ENCODE assay signal across 3 cellular contexts in the genomic region with DNA sequence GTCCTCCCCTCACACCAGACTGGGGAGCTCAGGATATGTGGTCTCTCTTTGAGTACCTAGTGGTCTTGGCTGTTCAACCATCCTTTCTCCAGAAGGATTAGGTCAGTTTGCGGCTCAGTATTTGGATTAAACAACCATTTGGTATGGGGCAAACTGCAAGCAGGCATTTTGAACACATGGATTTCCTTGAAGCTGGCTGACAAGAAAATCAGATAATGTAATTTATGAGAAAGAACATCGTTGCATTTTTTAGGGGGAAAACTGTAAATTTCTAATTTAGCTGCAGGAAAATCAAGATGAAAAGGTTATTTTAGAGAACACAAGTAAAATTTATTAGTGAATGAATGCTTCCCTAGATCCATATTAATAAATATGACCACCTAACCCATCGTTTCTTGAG.
TF ChIP-seq lines count a peak whose summit lies in the region.

No MANE protein-coding gene starts in this region.

TF ChIP-seq in SK-N-SH, 30 proteins besides CTCF, POLR2A, EP300 and RAD21 (continues in another document):
- TF ChIP-seq FOXM1 (IDR thresholded peaks at IDR 0.05; ENCODE audit: low read depth), result no peak
- TF ChIP-seq EZH2phosphoT487 (IDR thresholded peaks at IDR 0.05; ENCODE audit: borderline replicate concordance, low read depth), result no peak
- TF ChIP-seq TEAD4 (IDR thresholded peaks at IDR 0.05; ENCODE audit: borderline replicate concordance, insufficient read depth), result no peak
- no peak for TF ChIP-seq NRF1 (IDR thresholded peaks at IDR 0.05; ENCODE audit: low read depth, low read length)
- no peak for TF ChIP-seq GABPA (IDR thresholded peaks at IDR 0.05; ENCODE audit: low read depth)
- no peak for TF ChIP-seq TAF1 (IDR thresholded peaks at IDR 0.05; ENCODE audit: borderline replicate concordance, low read depth, low read length)
- TF ChIP-seq, protein P1, sequence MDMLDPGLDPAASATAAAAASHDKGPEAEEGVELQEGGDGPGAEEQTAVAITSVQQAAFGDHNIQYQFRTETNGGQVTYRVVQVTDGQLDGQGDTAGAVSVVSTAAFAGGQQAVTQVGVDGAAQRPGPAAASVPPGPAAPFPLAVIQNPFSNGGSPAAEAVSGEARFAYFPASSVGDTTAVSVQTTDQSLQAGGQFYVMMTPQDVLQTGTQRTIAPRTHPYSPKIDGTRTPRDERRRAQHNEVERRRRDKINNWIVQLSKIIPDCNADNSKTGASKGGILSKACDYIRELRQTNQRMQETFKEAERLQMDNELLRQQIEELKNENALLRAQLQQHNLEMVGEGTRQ (IDR thresholded peaks at IDR 0.05; ENCODE audit: borderline replicate concordance, low read depth, low read length), result no peak
- TF ChIP-seq YY1 (IDR thresholded peaks at IDR 0.05; ENCODE audit: low read depth), result no peak
- TF ChIP-seq RXRA (IDR thresholded peaks at IDR 0.05; ENCODE audit: borderline replicate concordance, low read depth), result no peak
- TF ChIP-seq, protein P2, sequence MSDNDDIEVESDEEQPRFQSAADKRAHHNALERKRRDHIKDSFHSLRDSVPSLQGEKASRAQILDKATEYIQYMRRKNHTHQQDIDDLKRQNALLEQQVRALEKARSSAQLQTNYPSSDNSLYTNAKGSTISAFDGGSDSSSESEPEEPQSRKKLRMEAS (IDR thresholded peaks at IDR 0.05; ENCODE audit: low read depth), result no peak
- TF ChIP-seq RFX5 (IDR thresholded peaks at IDR 0.05; ENCODE audit: low read length), result no peak
- TF ChIP-seq SIN3A (IDR thresholded peaks at IDR 0.05; ENCODE audit: borderline replicate concordance, low read depth, low read length), result no peak
- no peak for TF ChIP-seq MXI1 (IDR thresholded peaks at IDR 0.05; ENCODE audit: low read depth, low read length)
- TF ChIP-seq GATA2 (CRISPR knock-in tag; IDR thresholded peaks at IDR 0.05), result no peak
- TF ChIP-seq, protein P3, sequence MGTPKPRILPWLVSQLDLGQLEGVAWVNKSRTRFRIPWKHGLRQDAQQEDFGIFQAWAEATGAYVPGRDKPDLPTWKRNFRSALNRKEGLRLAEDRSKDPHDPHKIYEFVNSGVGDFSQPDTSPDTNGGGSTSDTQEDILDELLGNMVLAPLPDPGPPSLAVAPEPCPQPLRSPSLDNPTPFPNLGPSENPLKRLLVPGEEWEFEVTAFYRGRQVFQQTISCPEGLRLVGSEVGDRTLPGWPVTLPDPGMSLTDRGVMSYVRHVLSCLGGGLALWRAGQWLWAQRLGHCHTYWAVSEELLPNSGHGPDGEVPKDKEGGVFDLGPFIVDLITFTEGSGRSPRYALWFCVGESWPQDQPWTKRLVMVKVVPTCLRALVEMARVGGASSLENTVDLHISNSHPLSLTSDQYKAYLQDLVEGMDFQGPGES (IDR thresholded peaks at IDR 0.05; ENCODE audit: low read depth, low read length), result no peak
- TF ChIP-seq POLR2AphosphoS5 (IDR thresholded peaks at IDR 0.05; ENCODE audit: low read depth, low read length), result no peak
- TF ChIP-seq SMC3 (IDR thresholded peaks at IDR 0.05; ENCODE audit: low read depth, low read length), result no peak
- no peak for TF ChIP-seq FOXJ3 (CRISPR knock-in tag; IDR thresholded peaks at IDR 0.05)
- no peak for TF ChIP-seq JUND (IDR thresholded peaks at IDR 0.05)

TF ChIP-seq in SK-N-SH treated with all-trans-retinoic acid at 6 μM for 48 hours, 23 proteins besides CTCF, POLR2A, EP300 and RAD21:
- TF ChIP-seq, protein P4, sequence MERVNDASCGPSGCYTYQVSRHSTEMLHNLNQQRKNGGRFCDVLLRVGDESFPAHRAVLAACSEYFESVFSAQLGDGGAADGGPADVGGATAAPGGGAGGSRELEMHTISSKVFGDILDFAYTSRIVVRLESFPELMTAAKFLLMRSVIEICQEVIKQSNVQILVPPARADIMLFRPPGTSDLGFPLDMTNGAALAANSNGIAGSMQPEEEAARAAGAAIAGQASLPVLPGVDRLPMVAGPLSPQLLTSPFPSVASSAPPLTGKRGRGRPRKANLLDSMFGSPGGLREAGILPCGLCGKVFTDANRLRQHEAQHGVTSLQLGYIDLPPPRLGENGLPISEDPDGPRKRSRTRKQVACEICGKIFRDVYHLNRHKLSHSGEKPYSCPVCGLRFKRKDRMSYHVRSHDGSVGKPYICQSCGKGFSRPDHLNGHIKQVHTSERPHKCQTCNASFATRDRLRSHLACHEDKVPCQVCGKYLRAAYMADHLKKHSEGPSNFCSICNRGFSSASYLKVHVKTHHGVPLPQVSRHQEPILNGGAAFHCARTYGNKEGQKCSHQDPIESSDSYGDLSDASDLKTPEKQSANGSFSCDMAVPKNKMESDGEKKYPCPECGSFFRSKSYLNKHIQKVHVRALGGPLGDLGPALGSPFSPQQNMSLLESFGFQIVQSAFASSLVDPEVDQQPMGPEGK (CRISPR knock-in tag; IDR thresholded peaks at IDR 0.05; ENCODE audit: borderline replicate concordance), result no peak
- no peak for TF ChIP-seq ARNTL (CRISPR knock-in tag; IDR thresholded peaks at IDR 0.05; ENCODE audit: borderline replicate concordance, low read depth)
- TF ChIP-seq, protein P5, sequence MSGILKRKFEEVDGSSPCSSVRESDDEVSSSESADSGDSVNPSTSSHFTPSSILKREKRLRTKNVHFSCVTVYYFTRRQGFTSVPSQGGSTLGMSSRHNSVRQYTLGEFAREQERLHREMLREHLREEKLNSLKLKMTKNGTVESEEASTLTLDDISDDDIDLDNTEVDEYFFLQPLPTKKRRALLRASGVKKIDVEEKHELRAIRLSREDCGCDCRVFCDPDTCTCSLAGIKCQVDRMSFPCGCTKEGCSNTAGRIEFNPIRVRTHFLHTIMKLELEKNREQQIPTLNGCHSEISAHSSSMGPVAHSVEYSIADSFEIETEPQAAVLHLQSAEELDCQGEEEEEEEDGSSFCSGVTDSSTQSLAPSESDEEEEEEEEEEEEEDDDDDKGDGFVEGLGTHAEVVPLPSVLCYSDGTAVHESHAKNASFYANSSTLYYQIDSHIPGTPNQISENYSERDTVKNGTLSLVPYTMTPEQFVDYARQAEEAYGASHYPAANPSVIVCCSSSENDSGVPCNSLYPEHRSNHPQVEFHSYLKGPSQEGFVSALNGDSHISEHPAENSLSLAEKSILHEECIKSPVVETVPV (CRISPR knock-in tag; IDR thresholded peaks at IDR 0.05), result no peak
- TF ChIP-seq GLIS3 (CRISPR knock-in tag; IDR thresholded peaks at IDR 0.05), result no peak
- TF ChIP-seq OSR1 (CRISPR knock-in tag; IDR thresholded peaks at IDR 0.05), result no peak
- no peak for TF ChIP-seq ESRRG (CRISPR knock-in tag; IDR thresholded peaks at IDR 0.05)
- TF ChIP-seq ZFP3 (CRISPR knock-in tag; IDR thresholded peaks at IDR 0.05), result no peak
- TF ChIP-seq ZNF565 (CRISPR knock-in tag; conservative IDR thresholded peaks at IDR 0.05; ENCODE audit: low read depth), result no peak
- TF ChIP-seq TOX (CRISPR knock-in tag; IDR thresholded peaks at IDR 0.05; ENCODE audit: borderline replicate concordance), result no peak
- TF ChIP-seq ZC3H10 (CRISPR knock-in tag; IDR thresholded peaks at IDR 0.05), result no peak
- no peak for TF ChIP-seq SNAI2 (CRISPR knock-in tag; IDR thresholded peaks at IDR 0.05)
- TF ChIP-seq PPARA (CRISPR knock-in tag; IDR thresholded peaks at IDR 0.05; ENCODE audit: borderline replicate concordance), result no peak
- TF ChIP-seq BACH2 (CRISPR knock-in tag; IDR thresholded peaks at IDR 0.05; ENCODE audit: borderline replicate concordance), result no peak
- TF ChIP-seq CSDC2 (CRISPR knock-in tag; IDR thresholded peaks at IDR 0.05), result no peak
- TF ChIP-seq, protein P6, sequence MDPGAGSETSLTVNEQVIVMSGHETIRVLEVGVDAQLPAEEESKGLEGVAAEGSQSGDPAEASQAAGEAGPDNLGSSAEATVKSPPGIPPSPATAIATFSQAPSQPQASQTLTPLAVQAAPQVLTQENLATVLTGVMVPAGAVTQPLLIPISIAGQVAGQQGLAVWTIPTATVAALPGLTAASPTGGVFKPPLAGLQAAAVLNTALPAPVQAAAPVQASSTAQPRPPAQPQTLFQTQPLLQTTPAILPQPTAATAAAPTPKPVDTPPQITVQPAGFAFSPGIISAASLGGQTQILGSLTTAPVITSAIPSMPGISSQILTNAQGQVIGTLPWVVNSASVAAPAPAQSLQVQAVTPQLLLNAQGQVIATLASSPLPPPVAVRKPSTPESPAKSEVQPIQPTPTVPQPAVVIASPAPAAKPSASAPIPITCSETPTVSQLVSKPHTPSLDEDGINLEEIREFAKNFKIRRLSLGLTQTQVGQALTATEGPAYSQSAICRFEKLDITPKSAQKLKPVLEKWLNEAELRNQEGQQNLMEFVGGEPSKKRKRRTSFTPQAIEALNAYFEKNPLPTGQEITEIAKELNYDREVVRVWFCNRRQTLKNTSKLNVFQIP (CRISPR knock-in tag; IDR thresholded peaks at IDR 0.05; ENCODE audit: borderline replicate concordance, low read depth), result no peak
- TF ChIP-seq ZNF8 (CRISPR knock-in tag; IDR thresholded peaks at IDR 0.05), result no peak
TF ChIP-seq in SK-N-SH treated with all-trans-retinoic acid at 6 μM for 48 hours: peak in this region for 0.

TF ChIP-seq in H1, 55 proteins besides CTCF, POLR2A, EP300 and RAD21:
- TF ChIP-seq SIN3A (conservative IDR thresholded peaks at IDR 0.05 in 1 of 2, IDR thresholded peaks at IDR 0.05 in 1 of 2; ENCODE audit: low read depth in 1 of 2, low read length in 2 of 2) (no peak), BRCA1 (IDR thresholded peaks at IDR 0.05; ENCODE audit: low read depth, low read length) (no peak), FOSL1 (IDR thresholded peaks at IDR 0.05; ENCODE audit: insufficient read depth, low read depth, low read length) (no peak), ASH2L (IDR thresholded peaks at IDR 0.05; ENCODE audit: low read length) (no peak)
- TF ChIP-seq, protein P1 (IDR thresholded peaks at IDR 0.05; ENCODE audit: low read length), result no peak
- TF ChIP-seq, protein P7, sequence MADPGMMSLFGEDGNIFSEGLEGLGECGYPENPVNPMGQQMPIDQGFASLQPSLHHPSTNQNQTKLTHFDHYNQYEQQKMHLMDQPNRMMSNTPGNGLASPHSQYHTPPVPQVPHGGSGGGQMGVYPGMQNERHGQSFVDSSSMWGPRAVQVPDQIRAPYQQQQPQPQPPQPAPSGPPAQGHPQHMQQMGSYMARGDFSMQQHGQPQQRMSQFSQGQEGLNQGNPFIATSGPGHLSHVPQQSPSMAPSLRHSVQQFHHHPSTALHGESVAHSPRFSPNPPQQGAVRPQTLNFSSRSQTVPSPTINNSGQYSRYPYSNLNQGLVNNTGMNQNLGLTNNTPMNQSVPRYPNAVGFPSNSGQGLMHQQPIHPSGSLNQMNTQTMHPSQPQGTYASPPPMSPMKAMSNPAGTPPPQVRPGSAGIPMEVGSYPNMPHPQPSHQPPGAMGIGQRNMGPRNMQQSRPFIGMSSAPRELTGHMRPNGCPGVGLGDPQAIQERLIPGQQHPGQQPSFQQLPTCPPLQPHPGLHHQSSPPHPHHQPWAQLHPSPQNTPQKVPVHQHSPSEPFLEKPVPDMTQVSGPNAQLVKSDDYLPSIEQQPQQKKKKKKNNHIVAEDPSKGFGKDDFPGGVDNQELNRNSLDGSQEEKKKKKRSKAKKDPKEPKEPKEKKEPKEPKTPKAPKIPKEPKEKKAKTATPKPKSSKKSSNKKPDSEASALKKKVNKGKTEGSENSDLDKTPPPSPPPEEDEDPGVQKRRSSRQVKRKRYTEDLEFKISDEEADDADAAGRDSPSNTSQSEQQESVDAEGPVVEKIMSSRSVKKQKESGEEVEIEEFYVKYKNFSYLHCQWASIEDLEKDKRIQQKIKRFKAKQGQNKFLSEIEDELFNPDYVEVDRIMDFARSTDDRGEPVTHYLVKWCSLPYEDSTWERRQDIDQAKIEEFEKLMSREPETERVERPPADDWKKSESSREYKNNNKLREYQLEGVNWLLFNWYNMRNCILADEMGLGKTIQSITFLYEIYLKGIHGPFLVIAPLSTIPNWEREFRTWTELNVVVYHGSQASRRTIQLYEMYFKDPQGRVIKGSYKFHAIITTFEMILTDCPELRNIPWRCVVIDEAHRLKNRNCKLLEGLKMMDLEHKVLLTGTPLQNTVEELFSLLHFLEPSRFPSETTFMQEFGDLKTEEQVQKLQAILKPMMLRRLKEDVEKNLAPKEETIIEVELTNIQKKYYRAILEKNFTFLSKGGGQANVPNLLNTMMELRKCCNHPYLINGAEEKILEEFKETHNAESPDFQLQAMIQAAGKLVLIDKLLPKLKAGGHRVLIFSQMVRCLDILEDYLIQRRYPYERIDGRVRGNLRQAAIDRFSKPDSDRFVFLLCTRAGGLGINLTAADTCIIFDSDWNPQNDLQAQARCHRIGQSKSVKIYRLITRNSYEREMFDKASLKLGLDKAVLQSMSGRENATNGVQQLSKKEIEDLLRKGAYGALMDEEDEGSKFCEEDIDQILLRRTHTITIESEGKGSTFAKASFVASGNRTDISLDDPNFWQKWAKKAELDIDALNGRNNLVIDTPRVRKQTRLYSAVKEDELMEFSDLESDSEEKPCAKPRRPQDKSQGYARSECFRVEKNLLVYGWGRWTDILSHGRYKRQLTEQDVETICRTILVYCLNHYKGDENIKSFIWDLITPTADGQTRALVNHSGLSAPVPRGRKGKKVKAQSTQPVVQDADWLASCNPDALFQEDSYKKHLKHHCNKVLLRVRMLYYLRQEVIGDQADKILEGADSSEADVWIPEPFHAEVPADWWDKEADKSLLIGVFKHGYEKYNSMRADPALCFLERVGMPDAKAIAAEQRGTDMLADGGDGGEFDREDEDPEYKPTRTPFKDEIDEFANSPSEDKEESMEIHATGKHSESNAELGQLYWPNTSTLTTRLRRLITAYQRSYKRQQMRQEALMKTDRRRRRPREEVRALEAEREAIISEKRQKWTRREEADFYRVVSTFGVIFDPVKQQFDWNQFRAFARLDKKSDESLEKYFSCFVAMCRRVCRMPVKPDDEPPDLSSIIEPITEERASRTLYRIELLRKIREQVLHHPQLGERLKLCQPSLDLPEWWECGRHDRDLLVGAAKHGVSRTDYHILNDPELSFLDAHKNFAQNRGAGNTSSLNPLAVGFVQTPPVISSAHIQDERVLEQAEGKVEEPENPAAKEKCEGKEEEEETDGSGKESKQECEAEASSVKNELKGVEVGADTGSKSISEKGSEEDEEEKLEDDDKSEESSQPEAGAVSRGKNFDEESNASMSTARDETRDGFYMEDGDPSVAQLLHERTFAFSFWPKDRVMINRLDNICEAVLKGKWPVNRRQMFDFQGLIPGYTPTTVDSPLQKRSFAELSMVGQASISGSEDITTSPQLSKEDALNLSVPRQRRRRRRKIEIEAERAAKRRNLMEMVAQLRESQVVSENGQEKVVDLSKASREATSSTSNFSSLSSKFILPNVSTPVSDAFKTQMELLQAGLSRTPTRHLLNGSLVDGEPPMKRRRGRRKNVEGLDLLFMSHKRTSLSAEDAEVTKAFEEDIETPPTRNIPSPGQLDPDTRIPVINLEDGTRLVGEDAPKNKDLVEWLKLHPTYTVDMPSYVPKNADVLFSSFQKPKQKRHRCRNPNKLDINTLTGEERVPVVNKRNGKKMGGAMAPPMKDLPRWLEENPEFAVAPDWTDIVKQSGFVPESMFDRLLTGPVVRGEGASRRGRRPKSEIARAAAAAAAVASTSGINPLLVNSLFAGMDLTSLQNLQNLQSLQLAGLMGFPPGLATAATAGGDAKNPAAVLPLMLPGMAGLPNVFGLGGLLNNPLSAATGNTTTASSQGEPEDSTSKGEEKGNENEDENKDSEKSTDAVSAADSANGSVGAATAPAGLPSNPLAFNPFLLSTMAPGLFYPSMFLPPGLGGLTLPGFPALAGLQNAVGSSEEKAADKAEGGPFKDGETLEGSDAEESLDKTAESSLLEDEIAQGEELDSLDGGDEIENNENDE (IDR thresholded peaks at IDR 0.05; ENCODE audit: insufficient replicate concordance, low read length), result no peak
